In the genomic region with DNA sequence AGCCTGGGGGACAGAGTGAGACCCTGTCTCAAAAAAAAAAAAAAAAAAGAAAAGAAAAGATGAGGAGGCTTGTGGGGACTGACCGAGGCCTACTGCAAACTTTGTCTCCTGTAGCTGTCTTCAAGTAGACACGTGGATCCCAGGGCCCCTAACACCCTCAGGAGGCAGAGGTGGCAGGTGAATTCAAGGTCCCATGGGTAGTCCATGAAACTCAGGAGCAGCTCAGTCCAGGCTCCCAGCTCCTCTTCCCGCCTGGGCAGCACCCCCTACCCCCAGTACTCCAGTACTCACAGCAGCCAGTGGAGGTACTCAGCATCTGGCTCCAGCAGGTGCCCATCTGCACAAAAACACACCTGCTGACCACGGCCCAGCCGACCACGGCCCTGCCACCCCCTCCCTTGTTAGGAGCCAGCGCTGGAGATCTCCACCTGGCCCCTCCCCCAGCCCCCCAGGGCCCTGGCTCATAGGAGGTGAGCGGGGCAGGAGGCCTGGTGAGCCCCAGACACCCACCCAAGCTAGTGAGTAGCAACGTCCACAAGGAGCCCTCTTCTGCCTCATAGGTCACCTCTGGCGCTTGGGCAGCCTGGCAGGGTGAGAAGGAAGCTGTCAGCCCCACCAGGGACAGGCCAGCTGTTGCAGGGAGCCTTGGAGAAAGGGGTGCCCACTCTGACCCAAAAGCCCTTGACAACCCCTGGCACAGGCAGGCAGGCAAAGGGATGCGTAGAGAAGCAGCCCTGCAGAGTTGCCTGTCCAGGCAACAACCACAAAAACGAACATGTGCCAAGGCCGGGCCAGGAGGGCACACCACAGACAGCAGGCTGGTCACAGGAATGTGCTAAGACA, we compare ENCODE assay signal across 1 cellular context.
TF ChIP-seq lines count a peak whose summit lies in the region.

No MANE protein-coding gene starts in this region.

TF ChIP-seq in K562, 482 proteins besides CTCF, POLR2A, EP300 and RAD21:
- TF ChIP-seq RBFOX2 (IDR thresholded peaks at IDR 0.05; ENCODE audit: low read depth, low read length) (peak; percentile 57), POLR2G (IDR thresholded peaks at IDR 0.05; ENCODE audit: low read depth, low read length) (peak; percentile 51)
- TF ChIP-seq, protein P1, sequence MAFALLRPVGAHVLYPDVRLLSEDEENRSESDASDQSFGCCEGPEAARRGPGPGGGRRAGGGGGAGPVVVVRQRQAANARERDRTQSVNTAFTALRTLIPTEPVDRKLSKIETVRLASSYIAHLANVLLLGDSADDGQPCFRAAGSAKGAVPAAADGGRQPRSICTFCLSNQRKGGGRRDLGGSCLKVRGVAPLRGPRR (CRISPR knock-in tag; IDR thresholded peaks at IDR 0.05): no peak
